In genomic region chr14:66056926-66057552, GRCh38 we compare ENCODE assay signal across 20 cellular contexts.
"Had no signal": no experiment of that assay in that cellular context is flagged by ENCODE, and none has a peak within 500 bp of the region (broad histone marks: within the 10 kb centered on the region; RNA-seq: fewer than 3 reads in every experiment).

No MANE protein-coding gene starts in this region.

- H3K4me1 Mint-ChIP-seq: activated T-helper 17 cell treated with anti-CD3 and anti-CD28 coated beads, Interleukin-2, amount 50 U/mL, for 72 hours; nephron had no signal

- H3K4me3 Mint-ChIP-seq: activated CD4-positive, alpha-beta memory T cell treated with anti-CD3 and anti-CD28 coated beads for 36 hours; activated naive CD8-positive, alpha-beta T cell treated with anti-CD3 and anti-CD28 coated beads for 36 hours; activated T-helper 17 cell treated with anti-CD3 and anti-CD28 coated beads, Interleukin-2, amount 50 U/mL, for 72 hours; endodermal cell; nephron had no signal

- ATAC-seq: activated T-helper 17 cell treated with anti-CD3 and anti-CD28 coated beads, Interleukin-2, amount 50 U/mL, for 72 hours; foreskin keratinocyte; left cardiac atrium; lower lobe of right lung; T-helper 17 cell had no signal

- H3K27me3 ChIP-seq: dorsolateral prefrontal cortex, foreskin keratinocyte, hepatocyte, suprapubic skin had no signal

- DNase-seq: activated CD4-positive, alpha-beta memory T cell treated with anti-CD3 and anti-CD28 coated beads for 36 hours; activated naive CD4-positive, alpha-beta T cell; activated naive CD8-positive, alpha-beta T cell treated with anti-CD3 and anti-CD28 coated beads for 36 hours; activated T-cell treated with anti-CD3 and anti-CD28 coated beads, Interleukin-2, amount 50 U/mL, for 1 hour; amniotic stem cell; dorsolateral prefrontal cortex; endodermal cell; foreskin keratinocyte; left cardiac atrium; lower lobe of right lung; stimulated activated CD4-positive, alpha-beta T cell treated with anti-CD3 and anti-CD28 coated beads, Interleukin-2, amount 100 ng/mL, for 24 hours; stimulated activated naive CD4-positive, alpha-beta T cell treated with Interleukin-2 at 50 U/mL for 16 hours; T-helper 17 cell; trophoblast cell had no signal

- H3K36me3 Mint-ChIP-seq: activated CD4-positive, alpha-beta memory T cell treated with anti-CD3 and anti-CD28 coated beads for 36 hours had no signal

- H3K4me2 ChIP-seq: hepatocyte had no signal

- H3K4me3 ChIP-seq: dorsolateral prefrontal cortex, hepatocyte, lower lobe of right lung, suprapubic skin had no signal

- H3K36me3 ChIP-seq: lower lobe of right lung, suprapubic skin had no signal

- H3K79me2 ChIP-seq: hepatocyte had no signal

- H3K27ac ChIP-seq: dorsolateral prefrontal cortex, epithelial cell of prostate, foreskin keratinocyte, hepatocyte, lower lobe of right lung, suprapubic skin had no signal

- H3K27me3 Mint-ChIP-seq: activated CD4-positive, alpha-beta memory T cell treated with anti-CD3 and anti-CD28 coated beads for 36 hours; activated naive CD8-positive, alpha-beta T cell treated with anti-CD3 and anti-CD28 coated beads for 36 hours; T-helper 17 cell had no signal

- H3K9me3 ChIP-seq: lower lobe of right lung, suprapubic skin had no signal

- H3K4me1 ChIP-seq: foreskin keratinocyte, lower lobe of right lung, suprapubic skin had no signal

- H3K27ac Mint-ChIP-seq: activated CD4-positive, alpha-beta memory T cell treated with anti-CD3 and anti-CD28 coated beads for 36 hours; activated naive CD8-positive, alpha-beta T cell treated with anti-CD3 and anti-CD28 coated beads for 36 hours; activated T-helper 17 cell treated with anti-CD3 and anti-CD28 coated beads, Interleukin-2, amount 50 U/mL, for 72 hours; endodermal cell; nephron; progenitor cell of endocrine pancreas; T-helper 17 cell had no signal
